1 cellular context compared by ENCODE assay signal in the genomic region with DNA sequence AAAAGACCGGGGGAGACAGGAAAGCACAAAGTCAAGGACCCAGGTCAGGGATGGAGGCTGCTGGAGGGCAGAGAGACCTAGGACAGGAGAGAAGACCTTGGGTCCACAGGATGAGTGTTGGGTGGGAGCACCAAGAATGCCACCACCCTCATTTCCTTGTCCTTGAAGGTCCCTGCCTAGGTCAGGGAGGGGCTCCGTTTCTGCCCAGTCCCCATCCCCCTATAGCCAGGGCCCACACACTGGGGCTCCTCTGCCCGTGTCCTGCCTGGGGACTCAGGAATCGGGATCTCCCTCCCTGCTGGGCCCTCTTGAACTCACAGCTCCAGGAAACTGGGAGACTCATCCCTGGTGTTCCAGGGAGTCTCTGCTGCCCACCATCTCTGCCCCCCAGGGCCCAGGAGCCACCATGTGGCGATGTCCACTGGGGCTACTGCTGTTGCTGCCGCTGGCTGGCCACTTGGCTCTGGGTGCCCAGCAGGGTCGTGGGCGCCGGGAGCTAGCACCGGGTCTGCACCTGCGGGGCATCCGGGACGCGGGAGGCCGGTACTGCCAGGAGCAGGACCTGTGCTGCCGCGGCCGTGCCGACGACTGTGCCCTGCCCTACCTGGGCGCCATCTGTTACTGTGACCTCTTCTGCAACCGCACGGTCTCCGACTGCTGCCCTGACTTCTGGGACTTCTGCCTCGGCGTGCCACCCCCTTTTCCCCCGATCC.
TF ChIP-seq lines count a peak whose summit lies in the region.

No MANE protein-coding gene starts in this region.

TF ChIP-seq in endothelial cell of umbilical vein, 7 proteins besides CTCF, POLR2A, EP300 and RAD21:
- TF ChIP-seq JUN (IDR thresholded peaks at IDR 0.05; ENCODE audit: borderline replicate concordance, insufficient read depth, insufficient read length, low read depth) (no peak), GATA2 (IDR thresholded peaks at IDR 0.05; ENCODE audit: insufficient read depth, insufficient read length, low read depth, low read length) (no peak), MYC (IDR thresholded peaks at IDR 0.05; ENCODE audit: low read depth, low read length) (no peak), FOS (IDR thresholded peaks at IDR 0.05; ENCODE audit: borderline replicate concordance, insufficient read depth, low read length) (no peak), EZH2 (IDR thresholded peaks at IDR 0.05; ENCODE audit: borderline replicate concordance, low read depth, low read length, severe bottlenecking) (no peak), POLR2AphosphoS5 (IDR thresholded peaks at IDR 0.05; ENCODE audit: insufficient read depth, low read depth, low read length) (no peak)
- TF ChIP-seq, protein P1, sequence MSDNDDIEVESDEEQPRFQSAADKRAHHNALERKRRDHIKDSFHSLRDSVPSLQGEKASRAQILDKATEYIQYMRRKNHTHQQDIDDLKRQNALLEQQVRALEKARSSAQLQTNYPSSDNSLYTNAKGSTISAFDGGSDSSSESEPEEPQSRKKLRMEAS (IDR thresholded peaks at IDR 0.05; ENCODE audit: insufficient read depth, insufficient read length), result no peak
